ENCODE assay signal across 22 cellular contexts in the genomic region with DNA sequence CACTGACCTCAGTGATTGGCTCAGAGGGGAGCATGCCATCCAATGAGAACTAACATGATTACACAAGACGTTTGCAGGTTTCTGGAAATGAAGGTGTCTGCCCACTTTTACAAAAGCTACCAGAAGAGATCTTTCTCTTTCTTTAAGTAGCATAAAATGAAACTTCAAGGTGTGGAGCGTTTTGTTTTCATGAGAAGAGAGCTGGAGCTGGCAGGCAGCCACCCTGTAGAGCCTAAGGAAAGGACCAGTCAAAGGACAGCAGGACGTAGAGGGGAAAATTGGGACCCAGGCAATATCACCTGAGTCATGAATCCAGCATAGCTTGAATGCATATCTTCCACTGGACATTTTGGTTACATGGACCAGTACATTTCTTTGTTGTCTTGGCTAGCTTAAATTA.
"Had no signal": no experiment of that assay in that cellular context is flagged by ENCODE, and none has a peak within 500 bp of the region (broad histone marks: within the 10 kb centered on the region; RNA-seq: fewer than 3 reads in every experiment).

No MANE protein-coding gene starts in this region.

- DNase-seq: Kasumi-1, MV-4-11, NCI-H1048, NCI-H1105, NCI-H1417, NCI-H1436 treated with DMSO at 0.1 percent for 48 hours, NCI-H1694, NCI-H187 treated with DMSO at 0.1 percent for 48 hours, NCI-H2029 treated with DMSO at 0.1 percent for 48 hours, NCI-H2171 treated with DMSO at 0.1 percent for 48 hours, NCI-H345, NCI-H446 treated with DMSO at 0.1 percent for 48 hours, NCI-H524, NCI-H526 treated with DMSO at 0.1 percent for 48 hours, NCI-H748 treated with DMSO at 0.1 percent for 48 hours, PC-3, SHP77 treated with DMSO at 0.1 percent for 48 hours, SJCRH30, T-helper 1 cell had no signal

- H3K36me3 ChIP-seq: SJCRH30 had no signal

- H3K4me2 ChIP-seq: KMS-11 had no signal

- H3K27me3 ChIP-seq: SJCRH30 had no signal

- H3K9me3 ChIP-seq: SJCRH30 had no signal

- H3K4me1 ChIP-seq: SJCRH30 had no signal

- H3K9ac ChIP-seq: KMS-11 had no signal

- H3K27ac ChIP-seq: HL-60, KMS-11, SJCRH30 had no signal

- H3K4me3 ChIP-seq: K562, SJCRH30 had no signal
